Comparison of ENCODE assay signal across 8 cellular contexts in genomic region chr15:66292261-66293084, GRCh38. TPM values are rescaled to one million over a fixed set of nuclear protein-coding genes. Genes with fewer than 3 reads are reported as not detected.
DNase-seq lines count a peak whose midpoint lies in the region; ATAC-seq, FAIRE-seq and TF ChIP-seq lines count a peak whose summit lies in the region.

No MANE protein-coding gene starts in this region.

- WGBS in sigmoid colon, 2 donors = 16 to 45% methylated on average over 12 of the region's 12 CpGs

- H3K36me3 ChIP-seq in H7 (replicated peaks; ENCODE audit: control insufficient read depth, insufficient read depth, low read length) (no peaks in the 10 kb centered on the region), SJSA1 (peaks cover 9% of the 10 kb centered on the region), fibroblast of lung (ENCODE audit: control insufficient read depth, insufficient read depth, low read length) (no peaks in the 10 kb centered on the region), sigmoid colon (no peaks in the 10 kb centered on the region)

- H3K27ac ChIP-seq in SJSA1 (peak overlapping the region; percentile 85; the same call in 1 of the 2 replicates), fibroblast of lung (ENCODE audit: insufficient read depth, low read length) (no peak overlapping the region), sigmoid colon (peak overlapping the region; percentile 88 to 94 (median 92))

- H3K4me1 ChIP-seq in SJSA1 (replicated peaks) = peaks cover 60% of the 10 kb centered on the region
- peaks cover 7% of the 10 kb centered on the region for H3K4me1 ChIP-seq in fibroblast of lung (ENCODE audit: control insufficient read depth, extremely low read depth, insufficient read depth, low read length)
- H3K4me1 ChIP-seq in sigmoid colon = peaks cover 0 to 45% (median 31%) of the 10 kb centered on the region in 4 donors

- no peak overlapping the region for H2AFZ ChIP-seq in fibroblast of lung (ENCODE audit: low read length)

- H3K27me3 ChIP-seq in H7 (ENCODE audit: control insufficient read depth, insufficient read depth, low read length) = no peaks in the 10 kb centered on the region
- H3K27me3 ChIP-seq in SJSA1 (replicated peaks) = no peaks in the 10 kb centered on the region
- H3K27me3 ChIP-seq in fibroblast of lung (ENCODE audit: control insufficient read depth, insufficient read depth, low read length) = no peaks in the 10 kb centered on the region
- H3K27me3 ChIP-seq in sigmoid colon = no peaks in the 10 kb centered on the region

- no peak for ATAC-seq in HG03460 (IDR thresholded peaks at IDR 0.05; ENCODE audit: unreplicated experiment)

- FAIRE-seq in GM12892 (lab: Jason Lieb, UNC) = no peak

- DNase-seq in H7 = no peak
- no peak for DNase-seq in SJSA1 (ENCODE audit: low read depth in 1 of 2, low spot score in 2 of 2)
- no peak for DNase-seq in fibroblast of lung (ENCODE audit: low read depth in 2 of 2)
- DNase-seq in sigmoid colon = no peak
- no peak for DNase-seq in NCI-H128 (lab: John Stamatoyannopoulos, UW; ENCODE audit: unreplicated experiment)
- no peak for DNase-seq in GM12892 (ENCODE audit: insufficient read length)
- DNase-seq in inferior parietal cortex (ENCODE audit: extremely low spot score) = no peak

- intact Hi-C loops in sigmoid colon (cut with DNase I) = loop anchor here (5.0 kb wide), 1 partner anchor 655 kb away; no protein-coding TSS in a partner anchor

- TF ChIP-seq POLR2A in sigmoid colon (IDR thresholded peaks at IDR 0.05) (no peak), GM12892 (IDR thresholded peaks at IDR 0.05; ENCODE audit: low read depth, low read length) (no peak)

- no peak overlapping the region for H3K9ac ChIP-seq in fibroblast of lung (ENCODE audit: insufficient read depth, low read length)

- TF ChIP-seq CTCF in fibroblast of lung (conservative IDR thresholded peaks at IDR 0.05 in 1 of 2, IDR thresholded peaks at IDR 0.05 in 1 of 2; ENCODE audit: low read depth in 1 of 2, low read length in 2 of 2) (no peak), sigmoid colon (IDR thresholded peaks at IDR 0.05) (no peak)

- H3K4me3 ChIP-seq in H7 (ENCODE audit: insufficient read depth, low read depth, low read length) (peak overlapping the region; percentile 52; the same call in 1 of the 2 replicates), SJSA1 (peak overlapping the region; percentile 67), fibroblast of lung (replicated peaks in 1 of 4; ENCODE audit: control extremely low read depth in 1 of 4, insufficient read depth in 1 of 4, low read depth in 3 of 4, low read length in 4 of 4) (peak overlapping the region; percentile 61 to 74 (median 68)), sigmoid colon (peak overlapping the region; percentile 62 to 79 (median 76))

- no peaks in the 10 kb centered on the region for H4K20me1 ChIP-seq in fibroblast of lung (ENCODE audit: control insufficient read depth, extremely low read depth, insufficient read depth, low read length)

- H3K4me2 ChIP-seq in fibroblast of lung (ENCODE audit: extremely low read depth, insufficient read depth, low read length) = peak overlapping the region; percentile 77

- peaks cover 1% of the 10 kb centered on the region for H3K79me2 ChIP-seq in fibroblast of lung (ENCODE audit: control insufficient read depth, insufficient read depth, low read length)

- H3K9me3 ChIP-seq in SJSA1 (replicated peaks) (no peaks in the 10 kb centered on the region), fibroblast of lung (ENCODE audit: control insufficient read depth, insufficient read depth, low read depth, low read length) (no peaks in the 10 kb centered on the region), sigmoid colon (no peaks in the 10 kb centered on the region)

- no peak for TF ChIP-seq EP300 in sigmoid colon (IDR thresholded peaks at IDR 0.05)

RNA-seq across cellular contexts. Expression of gene DIS3L, which starts 0.9 kb away (rescaled TPM):
- 26.9 and 28.4 TPM in 2 replicates for total RNA-seq in H7 (2014; rRNA removed; shearing (Covaris generic))
- total RNA-seq in SJSA1 (2014; rRNA removed; shearing (Covaris generic)) = 22.4 TPM in 2 replicates
- total RNA-seq in fibroblast of lung = 25.1 and 25.7 TPM in 2 replicates
- polyA plus RNA-seq in fibroblast of lung = 11.2 and 14.3 TPM in 2 replicates
- 10.1 and 10.4 TPM in 2 replicates for polyA plus RNA-seq in fibroblast of lung (2012)
- polyA minus RNA-seq in fibroblast of lung (ENCODE audit: low replicate concordance) = 9.5 and 13.5 TPM in 2 replicates
- total RNA-seq in sigmoid colon = 10 to 100 TPM; 29.5 to 52.3 (median 40.9) TPM
- 10 to 100 TPM in 1 of 3 donors, 1 to 10 TPM in 2; 5.3 to 11.5 (median 6.6) TPM for polyA plus RNA-seq in sigmoid colon
- 11.3 TPM for polyA plus RNA-seq in GM12892 (2012; ENCODE audit: missing spikeins)

RNA-seq across cellular contexts. Expression of gene MEGF11, which starts 38.9 kb away (rescaled TPM):
- 0.67 and 0.76 TPM in 2 replicates for total RNA-seq in H7 (2014; rRNA removed; shearing (Covaris generic))
- total RNA-seq in SJSA1 (2014; rRNA removed; shearing (Covaris generic)) = 0.03 TPM in 1 of 2 replicates, not detected in the other
- under 0.01 TPM in 1 of 2 replicates, not detected in the other for total RNA-seq in fibroblast of lung
- polyA plus RNA-seq in fibroblast of lung = not detected in 2 replicates
- polyA plus RNA-seq in fibroblast of lung (2012) = 0.02 TPM in 1 of 2 replicates, not detected in the other
- not detected in 2 replicates for polyA minus RNA-seq in fibroblast of lung (ENCODE audit: low replicate concordance)
- not detected for total RNA-seq in sigmoid colon
- under 1 TPM in 1 of 3 donors, not detected in 2; 0.04 TPM for polyA plus RNA-seq in sigmoid colon
- polyA plus RNA-seq in GM12892 (2012; ENCODE audit: missing spikeins) = 1.8 TPM
